28 cellular contexts compared by ENCODE assay signal in the genomic region with DNA sequence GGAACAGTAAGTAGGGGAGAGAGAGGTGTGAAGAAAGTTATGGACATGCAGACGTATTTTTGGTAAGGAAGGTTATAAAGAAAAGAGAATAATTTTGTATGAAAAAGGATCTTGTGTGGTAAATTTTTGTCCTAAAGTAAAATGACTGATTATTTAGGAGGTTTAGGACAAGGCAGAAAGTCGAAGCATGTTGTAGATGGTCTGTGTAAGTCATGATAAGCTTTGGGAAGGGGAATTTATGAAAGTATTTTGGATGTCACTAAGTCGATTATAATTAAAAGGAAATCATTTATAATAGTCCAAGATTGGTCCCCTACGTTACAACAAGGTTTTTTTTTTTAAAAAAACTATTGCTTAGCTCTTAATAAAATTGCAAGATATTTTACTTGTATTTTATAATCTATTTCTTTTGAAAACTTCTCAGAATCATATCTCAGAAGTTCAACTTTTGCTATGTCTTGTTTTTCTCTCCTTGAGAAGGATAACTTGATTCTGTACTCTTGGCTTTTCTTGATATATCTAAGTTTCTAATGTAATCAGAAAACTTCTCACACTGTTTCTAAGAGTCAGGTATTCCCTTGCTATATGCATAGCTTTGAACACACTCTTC. TPM values are rescaled to one million over a fixed set of nuclear protein-coding genes. Genes with fewer than 3 reads are reported as not detected.
A peak's percentile ranks its signal among the peaks of the same experiment; 100 is the strongest.
DNase-seq lines count a peak whose midpoint lies in the region; ATAC-seq, FAIRE-seq and TF ChIP-seq lines count a peak whose summit lies in the region.
"Had no signal": no experiment of that assay in that cellular context is flagged by ENCODE, and none has a peak within 500 bp of the region (broad histone marks: within the 10 kb centered on the region; RNA-seq: fewer than 3 reads in every experiment).

No MANE protein-coding gene starts in this region.

- H3K9ac ChIP-seq in mammary epithelial cell (ENCODE audit: insufficient read depth, low read length): no peak overlapping the region

- no peak for ATAC-seq in mucosa of descending colon
- ATAC-seq: heart right ventricle, left colon had no signal

- no peaks in the 10 kb centered on the region for H3K27me3 Mint-ChIP-seq in chondrocyte (ENCODE audit: low read depth)
- H3K27me3 Mint-ChIP-seq: central memory CD8-positive, alpha-beta T cell had no signal

- H3K27ac Mint-ChIP-seq in chondrocyte (ENCODE audit: unreplicated experiment): no peak overlapping the region
- H3K27ac Mint-ChIP-seq: activated naive CD8-positive, alpha-beta T cell; activated T-helper 2 cell treated with anti-CD3 and anti-CD28 coated beads, Interferon-gamma antibody, Interleukin-2, Interleukin-4, amounts not matched to agents 10 μg/mL and 5 μg/mL and 100 μg/mL, durations not matched to agents 14 hours and 24 hours and 36 hours; memory B cell had no signal

- H3K36me3 Mint-ChIP-seq in chondrocyte (ENCODE audit: low read depth): no peaks in the 10 kb centered on the region
- H3K36me3 Mint-ChIP-seq: memory B cell had no signal

- H3K27ac ChIP-seq in mammary epithelial cell (ENCODE audit: insufficient read depth, low read depth, low read length): no peak overlapping the region
- H3K27ac ChIP-seq: dorsolateral prefrontal cortex, heart right ventricle, skin epidermis, transverse colon had no signal

- H3K4me1 ChIP-seq in mammary epithelial cell (ENCODE audit: insufficient read depth, low read length) (no peaks in the 10 kb centered on the region), mucosa of descending colon (ENCODE audit: low read depth) (no peaks in the 10 kb centered on the region)
- H3K4me1 ChIP-seq: heart right ventricle had no signal

- dilution Hi-C loops in mammary epithelial cell (cut with HindIII; ENCODE audit: low sequenced_read_pairs): no loop called here

- H4K20me1 ChIP-seq in mammary epithelial cell (ENCODE audit: insufficient read depth, low read length): no peaks in the 10 kb centered on the region

- TF ChIP-seq CTCF in NB4 (IDR thresholded peaks at IDR 0.05; ENCODE audit: low read depth, low read length) (no peak), mammary epithelial cell (conservative IDR thresholded peaks at IDR 0.05 in 1 of 2, IDR thresholded peaks at IDR 0.05 in 1 of 2; ENCODE audit: extremely low read depth in 1 of 2, insufficient read depth in 1 of 2, low read depth in 1 of 2, low read length in 2 of 2) (no peak), mucosa of descending colon (IDR thresholded peaks at IDR 0.05) (no peak), chondrocyte (IDR thresholded peaks at IDR 0.05) (no peak)

- BruUV-seq in mammary epithelial cell (replicated peaks; lab: Mats Ljungman, UMichigan): no TSS peak

- H3K4me1 Mint-ChIP-seq in chondrocyte (ENCODE audit: low read depth): no peaks in the 10 kb centered on the region
- H3K4me1 Mint-ChIP-seq: central memory CD8-positive, alpha-beta T cell; memory B cell; naive B cell had no signal

- H3K4me3 ChIP-seq in NB4 (ENCODE audit: low read depth, low read length): no peak overlapping the region
- H3K4me3 ChIP-seq in mammary epithelial cell (replicated peaks in 1 of 3; ENCODE audit: insufficient read depth in 1 of 3, low read depth in 2 of 3, low read length in 3 of 3): no peak overlapping the region
- no peak overlapping the region for H3K4me3 ChIP-seq in H7 (ENCODE audit: insufficient read depth, low read depth, low read length)
- H3K4me3 ChIP-seq in mucosa of descending colon: no peak overlapping the region
- H3K4me3 ChIP-seq: dorsolateral prefrontal cortex, heart right ventricle, skin epidermis, transverse colon had no signal

- TF ChIP-seq POLR2A in NB4 (IDR thresholded peaks at IDR 0.05; ENCODE audit: extremely low read depth, insufficient read length): no peak

- no peaks in the 10 kb centered on the region for H3K79me2 ChIP-seq in mammary epithelial cell (ENCODE audit: insufficient read depth, low read length)

- intact Hi-C loops in mammary epithelial cell (cut with micrococcal nuclease) (no loop called here), mucosa of descending colon (cut with DNase I, micrococcal nuclease) (no loop called here)

- no peak overlapping the region for H3K4me3 Mint-ChIP-seq in chondrocyte (ENCODE audit: unreplicated experiment)
- H3K4me3 Mint-ChIP-seq: activated naive CD8-positive, alpha-beta T cell; central memory CD8-positive, alpha-beta T cell; memory B cell; naive B cell had no signal

- FAIRE-seq in G401.6 (lab: Jason Lieb, UNC): peak; percentile 59
- FAIRE-seq: astrocyte, H54 had no signal

- H3K36me3 ChIP-seq in mammary epithelial cell (ENCODE audit: insufficient read depth, low read length) (no peaks in the 10 kb centered on the region), H7 (replicated peaks; ENCODE audit: control insufficient read depth, insufficient read depth, low read length) (no peaks in the 10 kb centered on the region), mucosa of descending colon (ENCODE audit: low read depth) (no peaks in the 10 kb centered on the region)
- H3K36me3 ChIP-seq: heart right ventricle, transverse colon had no signal

- DNase-seq in CMK (ENCODE audit: low read depth) (peak; percentile 12), NB4 (ENCODE audit: low read depth) (peak; percentile 28), mammary epithelial cell (peak; percentile 18), H7 (no peak), mucosa of descending colon (no peak), chondrocyte (ENCODE audit: low spot score) (no peak)
- no peak for DNase-seq in activated CD4-positive, CD25-positive, alpha-beta regulatory T cell (lab: John Stamatoyannopoulos, UW)
- DNase-seq: activated CD8-positive, alpha-beta memory T cell treated with anti-CD3 and anti-CD28 coated beads, Interleukin-2, amount 50 U/mL, for 4 hours; dorsolateral prefrontal cortex; heart right ventricle; IMR-90; left colon; naive B cell; NCI-H1694 treated with DMSO at 0.1 percent for 48 hours; NCI-H345; occipital lobe; SHP77; stimulated activated CD4-positive, alpha-beta T cell treated with anti-CD3 and anti-CD28 coated beads, Interleukin-1b, Interleukin-23, amount 100 ng/mL, for 48 hours; T-helper 9 cell; transverse colon had no signal

- H3K27me3 ChIP-seq in mammary epithelial cell (ENCODE audit: insufficient read depth, low read length): no peaks in the 10 kb centered on the region
- H3K27me3 ChIP-seq in H7 (ENCODE audit: control insufficient read depth, insufficient read depth, low read length): no peaks in the 10 kb centered on the region
- H3K27me3 ChIP-seq: heart right ventricle, transverse colon had no signal

- CTCF ChIA-PET in mammary epithelial cell (lab: Charles Lee; ENCODE audit: low non-redundant PET): no interaction called here

- no peak overlapping the region for H2AFZ ChIP-seq in mammary epithelial cell (ENCODE audit: low read depth, low read length)

- H3K9me3 ChIP-seq in mammary epithelial cell (replicated peaks; ENCODE audit: insufficient read depth, low read length) (peaks cover 9% of the 10 kb centered on the region), mucosa of descending colon (peaks cover 18% of the 10 kb centered on the region)

- H3K4me2 ChIP-seq in mammary epithelial cell (ENCODE audit: insufficient read depth, low read depth, low read length): no peak overlapping the region

- in situ Hi-C loops in mammary epithelial cell (cut with MboI; ENCODE audit: low sequenced_read_pairs in 2 of 2): no loop called here

- peaks cover 9% of the 10 kb centered on the region for H3K9me3 Mint-ChIP-seq in chondrocyte (ENCODE audit: low read depth)
- H3K9me3 Mint-ChIP-seq: central memory CD8-positive, alpha-beta T cell had no signal

- WGBS in mammary epithelial cell (ENCODE audit: low coverage, missing lambda C conversion rate): 25% methylated on average over 4 of the region's 4 CpGs

RNA-seq across cellular contexts. Expression of gene CABP2, which starts 10.9 kb away (rescaled TPM):
- total RNA-seq in mammary epithelial cell: not detected
- not detected for polyA plus RNA-seq in mammary epithelial cell
- not detected for polyA minus RNA-seq in mammary epithelial cell
- not detected in 2 replicates for total RNA-seq in H7 (2014; rRNA removed; shearing (Covaris generic))
- not detected for total RNA-seq in mucosa of descending colon
- not detected in 3 replicates for total RNA-seq in chondrocyte
- total RNA-seq: activated T-helper 2 cell treated with anti-CD3 and anti-CD28 coated beads, Interferon-gamma antibody, Interleukin-2, Interleukin-4, amounts not matched to agents 10 μg/mL and 5 μg/mL and 100 μg/mL, durations not matched to agents 14 hours and 24 hours and 36 hours; astrocyte; dorsolateral prefrontal cortex; heart right ventricle; IMR-90; left colon; occipital lobe; transverse colon had no signal
- polyA plus RNA-seq: heart right ventricle, IMR-90 had no signal

RNA-seq across cellular contexts. Expression of gene CDK2AP2, which starts 26.2 kb away (rescaled TPM):
- 10 to 100 TPM; 19.2 to 45.9 TPM for total RNA-seq in mammary epithelial cell
- 46.2 TPM for polyA plus RNA-seq in mammary epithelial cell
- polyA minus RNA-seq in mammary epithelial cell: 40.9 TPM
- total RNA-seq in H7 (2014; rRNA removed; shearing (Covaris generic)): 28.6 and 38.1 TPM in 2 replicates
- total RNA-seq in mucosa of descending colon: 10 to 100 TPM; 63.5 to 81.3 (median 79.3) TPM
- total RNA-seq in chondrocyte: 27.5 to 42.5 TPM (median 36.6 TPM) in 3 replicates

RNA-seq across cellular contexts. Expression of gene PITPNM1, which starts 29.0 kb away (rescaled TPM):
- 10 to 100 TPM; 28.8 to 79.6 TPM for total RNA-seq in mammary epithelial cell
- 20.1 TPM for polyA plus RNA-seq in mammary epithelial cell
- polyA minus RNA-seq in mammary epithelial cell: 20.6 TPM
- 36.9 and 37.5 TPM in 2 replicates for total RNA-seq in H7 (2014; rRNA removed; shearing (Covaris generic))
- total RNA-seq in mucosa of descending colon: 100 to 1,000 TPM in 1 of 3 donors, 10 to 100 TPM in 2; 59.6 to 104 (median 83.7) TPM
- 39.8 to 44.7 TPM (median 40.5 TPM) in 3 replicates for total RNA-seq in chondrocyte

RNA-seq across cellular contexts. Expression of gene GSTP1, which starts 49.4 kb away (rescaled TPM):
- total RNA-seq in mammary epithelial cell (1,000 to 10,000 TPM; 1,123 to 1,562 TPM), mucosa of descending colon (100 to 1,000 TPM; 284 to 441 (median 325) TPM), chondrocyte (637 to 652 TPM (median 644 TPM) in 3 replicates)
- 1,992 TPM for polyA plus RNA-seq in mammary epithelial cell
- 2,016 TPM for polyA minus RNA-seq in mammary epithelial cell
- total RNA-seq in H7 (2014; rRNA removed; shearing (Covaris generic)): 2,691 and 2,979 TPM in 2 replicates

RNA-seq across cellular contexts. Expression of gene AIP, which starts 51.3 kb away (rescaled TPM):
- total RNA-seq in mammary epithelial cell (10 to 100 TPM; 34.5 to 36.2 TPM), mucosa of descending colon (10 to 100 TPM; 33.7 to 84.9 (median 52.2) TPM), chondrocyte (53.6 to 58.8 TPM (median 54.3 TPM) in 3 replicates)
- 61.3 TPM for polyA plus RNA-seq in mammary epithelial cell
- 10.2 TPM for polyA minus RNA-seq in mammary epithelial cell
- 40.8 and 51.2 TPM in 2 replicates for total RNA-seq in H7 (2014; rRNA removed; shearing (Covaris generic))

Comparison
In these comparisons a context has a peak if more than half of its experiments do, and no peak if none do; other contexts are left out.
1. DNase-seq: peak in CMK (single experiment), NB4 (single experiment) and mammary epithelial cell (single experiment); none in H7 (single experiment), mucosa of descending colon (0 of 3), chondrocyte (single experiment) and activated CD4-positive, CD25-positive, alpha-beta regulatory T cell (0 of 4).